In genomic region chr20:35615667-35616464, GRCh38 we compare ENCODE assay signal across 1 cellular context.
A peak's percentile ranks its signal among the peaks of the same experiment; 100 is the strongest.
TF ChIP-seq lines count a peak whose summit lies in the region.

SPAG4 (plus strand) TSS chr20:35615829; CDS start chr20:35616004, 175 bp downstream.

TF ChIP-seq in A549, 52 proteins besides CTCF, POLR2A, EP300 and RAD21 (continued from another document):
- TF ChIP-seq MYC (IDR thresholded peaks at IDR 0.05; ENCODE audit: borderline replicate concordance, low read length) (0 out of 2 replicates have a peak, but pooled peaks have one; percentile 44), REST (IDR thresholded peaks at IDR 0.05) (no peak; the same call in 1 of the 2 replicates), MAFK (IDR thresholded peaks at IDR 0.05; ENCODE audit: partially characterized antibody) (no peak), HOXB13 (CRISPR knock-in tag; IDR thresholded peaks at IDR 0.05; ENCODE audit: low read depth) (peak; percentile 84; the same call in 1 of the 2 replicates), MAZ (IDR thresholded peaks at IDR 0.05; ENCODE audit: borderline replicate concordance, low read depth, low read length) (no peak), HES2 (IDR thresholded peaks at IDR 0.05) (no peak), HMGXB4 (CRISPR knock-in tag; IDR thresholded peaks at IDR 0.05; ENCODE audit: borderline replicate concordance) (peak; percentile 74; the same call in 1 of the 2 replicates), PHF8 (IDR thresholded peaks at IDR 0.05; ENCODE audit: borderline replicate concordance, low read depth) (peak; percentile 91), NPAS2 (CRISPR knock-in tag; IDR thresholded peaks at IDR 0.05; ENCODE audit: borderline replicate concordance) (no peak), HEYL (CRISPR knock-in tag; IDR thresholded peaks at IDR 0.05) (no peak), HOXA7 (CRISPR knock-in tag; IDR thresholded peaks at IDR 0.05) (no peak), EHF (CRISPR knock-in tag; IDR thresholded peaks at IDR 0.05) (peak; percentile 79; the same call in 1 of the 2 replicates), RNF2 (IDR thresholded peaks at IDR 0.05; ENCODE audit: borderline replicate concordance, low read depth) (0 out of 2 replicates have a peak, but pooled peaks have one; percentile 80), ZSCAN20 (CRISPR knock-in tag; IDR thresholded peaks at IDR 0.05) (no peak), TP53 (CRISPR knock-in tag; IDR thresholded peaks at IDR 0.05) (peak; percentile 93), BCL3 (IDR thresholded peaks at IDR 0.05) (0 out of 3 replicates have a peak, but pooled peaks have one; percentile 45), ESRRA (IDR thresholded peaks at IDR 0.05; ENCODE audit: borderline replicate concordance, low read length) (no peak), ZFP36 (IDR thresholded peaks at IDR 0.05; ENCODE audit: borderline replicate concordance, partially characterized antibody) (no peak)
